1 cellular context compared by ENCODE assay signal in genomic region chr20:21102691-21103311, GRCh38.
TF ChIP-seq lines count a peak whose summit lies in the region.

No MANE protein-coding gene starts in this region.

TF ChIP-seq in WTC11, 78 proteins besides CTCF, POLR2A, EP300 and RAD21 (continued from another document):
- no peak for TF ChIP-seq CDX4 (CRISPR knock-in tag; IDR thresholded peaks at IDR 0.05; ENCODE audit: borderline replicate concordance)
- TF ChIP-seq HMGXB4 (CRISPR knock-in tag; IDR thresholded peaks at IDR 0.05) = no peak
- TF ChIP-seq NFYB (CRISPR knock-in tag; conservative IDR thresholded peaks at IDR 0.05; ENCODE audit: low read depth) = no peak
- TF ChIP-seq SP1 (CRISPR knock-in tag; conservative IDR thresholded peaks at IDR 0.05) = 0 out of 2 replicates have a peak, but pooled peaks have one; percentile 17
- TF ChIP-seq IRF1 (CRISPR knock-in tag; IDR thresholded peaks at IDR 0.05) = no peak
- no peak for TF ChIP-seq CREM (CRISPR knock-in tag; IDR thresholded peaks at IDR 0.05)
- no peak for TF ChIP-seq ELF4 (CRISPR knock-in tag; IDR thresholded peaks at IDR 0.05; ENCODE audit: low read depth)
- no peak for TF ChIP-seq ERG (CRISPR knock-in tag; IDR thresholded peaks at IDR 0.05)
- no peak for TF ChIP-seq NR1H2 (CRISPR knock-in tag; IDR thresholded peaks at IDR 0.05)
- no peak for TF ChIP-seq EMX1 (CRISPR knock-in tag; IDR thresholded peaks at IDR 0.05)
- TF ChIP-seq ZNF416 (CRISPR knock-in tag; IDR thresholded peaks at IDR 0.05) = no peak
- no peak for TF ChIP-seq SOX15 (CRISPR knock-in tag; IDR thresholded peaks at IDR 0.05)
- no peak; the same call in 1 of the 2 replicates for TF ChIP-seq ESRRA (CRISPR knock-in tag; IDR thresholded peaks at IDR 0.05; ENCODE audit: borderline replicate concordance)
- TF ChIP-seq ZNF532 (CRISPR knock-in tag; IDR thresholded peaks at IDR 0.05; ENCODE audit: borderline replicate concordance) = no peak
- TF ChIP-seq CBFB (CRISPR knock-in tag; IDR thresholded peaks at IDR 0.05; ENCODE audit: low read depth) = no peak
- no peak for TF ChIP-seq ATF2 (CRISPR knock-in tag; IDR thresholded peaks at IDR 0.05; ENCODE audit: borderline replicate concordance, low read depth)
- no peak for TF ChIP-seq KAT7 (CRISPR knock-in tag; IDR thresholded peaks at IDR 0.05; ENCODE audit: borderline replicate concordance)
- TF ChIP-seq ZNF281 (CRISPR knock-in tag; IDR thresholded peaks at IDR 0.05) = no peak
- TF ChIP-seq SMAD3 (CRISPR knock-in tag; IDR thresholded peaks at IDR 0.05; ENCODE audit: borderline replicate concordance) = peak; percentile 58; the same call in 1 of the 2 replicates
- no peak for TF ChIP-seq ZNF671 (CRISPR knock-in tag; IDR thresholded peaks at IDR 0.05)
- TF ChIP-seq ZSCAN18 (CRISPR knock-in tag; IDR thresholded peaks at IDR 0.05) = no peak
- TF ChIP-seq RORB (CRISPR knock-in tag; IDR thresholded peaks at IDR 0.05) = no peak
- peak; percentile 82; the same call in 1 of the 2 replicates for TF ChIP-seq ARID4B (CRISPR knock-in tag; IDR thresholded peaks at IDR 0.05; ENCODE audit: borderline replicate concordance)
- TF ChIP-seq NR2C2 (CRISPR knock-in tag; IDR thresholded peaks at IDR 0.05) = no peak
- TF ChIP-seq PRRX2 (CRISPR knock-in tag; IDR thresholded peaks at IDR 0.05) = no peak
- 0 out of 2 replicates have a peak, but pooled peaks have one; percentile 15 for TF ChIP-seq ZNF121 (CRISPR knock-in tag; IDR thresholded peaks at IDR 0.05)
- TF ChIP-seq E2F1 (CRISPR knock-in tag; IDR thresholded peaks at IDR 0.05) = no peak
